ENCODE assay signal across 9 cellular contexts in the genomic region with DNA sequence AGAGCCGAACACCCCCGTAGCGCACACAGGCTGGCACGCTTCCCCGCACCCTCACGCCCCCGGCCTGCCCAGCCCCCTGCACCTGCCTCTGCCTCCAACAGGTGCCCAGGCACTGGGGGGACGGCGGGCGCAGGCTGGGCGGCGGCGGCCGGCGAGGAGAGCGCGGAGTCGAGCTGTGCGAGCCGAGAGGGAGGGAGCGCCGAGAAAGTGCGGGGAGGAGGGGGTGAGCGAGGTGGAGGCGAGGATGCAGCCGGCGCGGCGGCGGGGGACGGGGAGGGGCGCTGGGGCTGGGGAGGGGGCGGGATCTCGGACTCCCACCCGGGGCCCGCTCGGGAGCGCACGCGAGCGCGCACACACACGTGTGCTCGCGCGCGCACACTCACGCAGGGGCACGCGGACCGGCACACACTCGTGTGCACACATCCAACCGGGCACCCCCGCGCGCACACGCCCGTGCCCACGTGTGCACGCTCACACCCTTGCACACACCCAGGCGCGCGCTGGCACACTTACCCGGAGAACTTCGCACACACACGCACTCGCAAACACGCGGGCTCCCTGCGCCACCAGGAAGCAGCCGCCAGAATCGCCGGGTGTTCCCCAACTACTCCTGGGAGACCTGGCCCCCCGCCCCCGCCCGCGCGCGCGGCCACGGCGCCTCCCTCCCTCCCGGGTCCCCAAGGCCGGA. TPM values are rescaled to one million over a fixed set of nuclear protein-coding genes. Genes with fewer than 3 reads are reported as not detected.
DNase-seq lines count a peak whose midpoint lies in the region; ATAC-seq, FAIRE-seq and TF ChIP-seq lines count a peak whose summit lies in the region.
"Had no signal": no experiment of that assay in that cellular context is flagged by ENCODE, and none has a peak within 500 bp of the region (broad histone marks: within the 10 kb centered on the region; RNA-seq: fewer than 3 reads in every experiment).

Gene DOC2A (minus strand): TSS at position 211 of the 688 bp plus-strand sequence. CDS start 805 bp downstream, outside the sequence.

- H3K9me3 ChIP-seq in thoracic aorta: no peaks in the 10 kb centered on the region

- FAIRE-seq in GM19239 (lab: Jason Lieb, UNC): no peak
- FAIRE-seq: TTC549 had no signal

- peak; percentile 72 for DNase-seq in GM13976 (ENCODE audit: low spot score)
- DNase-seq in NCI-H345 (lab: John Stamatoyannopoulos, UW): peak; percentile 74
- no peak for DNase-seq in thoracic aorta (ENCODE audit: low spot score)
- no peak for DNase-seq in GM19239 (ENCODE audit: insufficient read length, low spot score)
- DNase-seq in HUDEP-2 (lab: John Stamatoyannopoulos, UW; ENCODE audit: unreplicated experiment in 76 of 76): no peak
- no peak for DNase-seq in HK-2 (ENCODE audit: unreplicated experiment)

- in situ Hi-C loops in GM13976 (cut with MboI; ENCODE audit: low sequenced_read_pairs, unreplicated experiment): loop anchor here (25.0 kb wide), 1 partner anchor 324 kb away; the partner anchor contains the start of gene QPRT

- H3K4me1 ChIP-seq in thoracic aorta (ENCODE audit: control insufficient read depth in 1 of 2, low read depth in 2 of 2): peaks cover 11 to 25% of the 10 kb centered on the region in 2 donors

- TF ChIP-seq CTCF in GM13976 (IDR thresholded peaks at IDR 0.05; ENCODE audit: borderline replicate concordance, control extremely low read depth, extremely low read depth, insufficient read depth, missing control alignments) (no peak), thoracic aorta (IDR thresholded peaks at IDR 0.05) (no peak)

- ATAC-seq in thoracic aorta (ENCODE audit: insufficient number of reproducible peaks, low FRiP score, low read depth): no peak

- H3K36me3 ChIP-seq in thoracic aorta: no peaks in the 10 kb centered on the region

- peak within 1 kb of the TSS; percentile 62 for H3K4me3 ChIP-seq in thoracic aorta

- H3K27ac ChIP-seq in angular gyrus (ENCODE audit: low read depth, low read length): peak within 1 kb of the TSS; percentile 29
- peak within 1 kb of the TSS; percentile 4 for H3K27ac ChIP-seq in layer of hippocampus (ENCODE audit: low read depth, low read length)
- H3K27ac ChIP-seq in thoracic aorta: no peak within 1 kb of the TSS

- H3K27me3 ChIP-seq in layer of hippocampus (ENCODE audit: control insufficient read depth, insufficient read depth, low read length): peaks cover 8% of the 10 kb centered on the region
- peaks cover 15% of the 10 kb centered on the region for H3K27me3 ChIP-seq in thoracic aorta (replicated peaks; ENCODE audit: insufficient read depth)

RNA-seq across cellular contexts. Expression of gene DOC2A, which starts in this region (rescaled TPM):
- under 1 TPM in 1 of 2 donors, not detected in 1; 0.56 TPM for total RNA-seq in thoracic aorta

Comparison
In these comparisons a context has a peak if more than half of its experiments do, and no peak if none do; other contexts are left out.
1. DNase-seq: peak in GM13976 (single experiment) and NCI-H345 (single experiment); none in thoracic aorta (single experiment), GM19239 (single experiment), HUDEP-2 (0 of 76) and HK-2 (single experiment).
2. H3K27ac ChIP-seq: peak in angular gyrus (single experiment) and layer of hippocampus (single experiment); none in thoracic aorta (0 of 2).